Comparison of ENCODE assay signal across 14 cellular contexts in genomic region chr4:89285735-89286134, GRCh38. TPM values are rescaled to one million over a fixed set of nuclear protein-coding genes. Genes with fewer than 3 reads are reported as not detected.
DNase-seq lines count a peak whose midpoint lies in the region; ATAC-seq, FAIRE-seq and TF ChIP-seq lines count a peak whose summit lies in the region.
"Had no signal": no experiment of that assay in that cellular context is flagged by ENCODE, and none has a peak within 500 bp of the region (broad histone marks: within the 10 kb centered on the region; RNA-seq: fewer than 3 reads in every experiment).

No MANE protein-coding gene starts in this region.

- H3K36me3 ChIP-seq in WERI-Rb-1 (peaks cover under 1% of the 10 kb centered on the region; the same call in 1 of the 2 replicates), HepG2 (replicated peaks in 1 of 2; ENCODE audit: control insufficient read depth in 1 of 2, insufficient read depth in 2 of 2, low read length in 2 of 2) (no peaks in the 10 kb centered on the region; a peak in 1 of 5 replicates)
- H3K36me3 ChIP-seq: adrenal gland, suprapubic skin had no signal

- H3K27ac ChIP-seq in WERI-Rb-1 (no peak overlapping the region), HepG2 (ENCODE audit: extremely low read length, insufficient read depth, low read length) (no peak overlapping the region)
- H3K27ac ChIP-seq: KMS-11, suprapubic skin had no signal

- no peaks in the 10 kb centered on the region for H3K27me3 Mint-ChIP-seq in activated CD4-positive, alpha-beta T cell treated with anti-CD3 and anti-CD28 coated beads for 36 hours
- H3K27me3 Mint-ChIP-seq in activated CD8-positive, alpha-beta T cell treated with anti-CD3 and anti-CD28 coated beads, Interleukin-2, amount 10 ng/mL, durations not matched to agents 7 days and 5 days (ENCODE audit: low read depth): no peaks in the 10 kb centered on the region
- no peaks in the 10 kb centered on the region for H3K27me3 Mint-ChIP-seq in natural killer cell (ENCODE audit: low read depth in 2 of 2)

- no peaks in the 10 kb centered on the region for H3K9me3 Mint-ChIP-seq in activated CD4-positive, alpha-beta T cell treated with anti-CD3 and anti-CD28 coated beads for 36 hours (ENCODE audit: low read depth)
- H3K9me3 Mint-ChIP-seq in activated CD8-positive, alpha-beta T cell treated with anti-CD3 and anti-CD28 coated beads, Interleukin-2, amount 10 ng/mL, durations not matched to agents 7 days and 5 days (ENCODE audit: insufficient read depth): peaks cover 3% of the 10 kb centered on the region
- H3K9me3 Mint-ChIP-seq in natural killer cell: no peaks in the 10 kb centered on the region

- no peak for FAIRE-seq in HepG2 (lab: Jason Lieb, UNC)
- FAIRE-seq: A204.1 had no signal

- H3K79me2 ChIP-seq in HepG2 (ENCODE audit: insufficient read depth, low read length): no peaks in the 10 kb centered on the region

- H3K9ac ChIP-seq in HepG2 (ENCODE audit: insufficient read depth, low read depth, low read length): no peak overlapping the region
- H3K9ac ChIP-seq: KMS-11 had no signal

- ATAC-seq in activated CD4-positive, alpha-beta T cell treated with anti-CD3 and anti-CD28 coated beads for 36 hours: no peak
- ATAC-seq in GM19467 (IDR thresholded peaks at IDR 0.05; ENCODE audit: unreplicated experiment) (peak; percentile 62), natural killer cell (no peak), HepG2 (no peak)
- ATAC-seq in activated CD8-positive, alpha-beta T cell treated with anti-CD3 and anti-CD28 coated beads, Interleukin-2, amount 10 ng/mL, durations not matched to agents 7 days and 5 days: no peak

- in situ Hi-C loops in ACHN (cut with HindIII; ENCODE audit: low pct_ligation_motif_present, low pct_unique_long_range_greater_than_20kb, low sequenced_read_pairs): no loop called here
- in situ Hi-C loops in HepG2 (cut with HindIII; ENCODE audit: extremely low pct_ligation_motif_present, low pct_unique_long_range_greater_than_20kb): no loop called here

- TF ChIP-seq EP300 in HepG2 (IDR thresholded peaks at IDR 0.05; ENCODE audit: low read depth in 2 of 2, low read length in 2 of 2) (no peak), HepG2 (CRISPR knock-in tag; IDR thresholded peaks at IDR 0.05; ENCODE audit: borderline replicate concordance) (no peak)

- no peaks in the 10 kb centered on the region for H4K20me1 ChIP-seq in HepG2 (ENCODE audit: insufficient read depth, low read length)

- peaks cover 9% of the 10 kb centered on the region for H3K36me3 Mint-ChIP-seq in activated CD4-positive, alpha-beta T cell treated with anti-CD3 and anti-CD28 coated beads for 36 hours (ENCODE audit: low read depth)
- peaks cover 60% of the 10 kb centered on the region for H3K36me3 Mint-ChIP-seq in activated CD8-positive, alpha-beta T cell treated with anti-CD3 and anti-CD28 coated beads, Interleukin-2, amount 10 ng/mL, durations not matched to agents 7 days and 5 days (ENCODE audit: low read depth)
- H3K36me3 Mint-ChIP-seq in natural killer cell: no peaks in the 10 kb centered on the region

- DNase-seq in activated CD4-positive, alpha-beta T cell treated with anti-CD3 and anti-CD28 coated beads for 36 hours: no peak
- no peak for DNase-seq in activated CD4-positive, alpha-beta T cell treated with anti-CD3 and anti-CD28 coated beads, Interleukin-2, amount 50 U/mL, for 4 hours
- no peak for DNase-seq in activated CD8-positive, alpha-beta T cell treated with anti-CD3 and anti-CD28 coated beads, Interleukin-2, amount 10 ng/mL, durations not matched to agents 7 days and 5 days
- DNase-seq in natural killer cell (no peak), WERI-Rb-1 (no peak), ACHN (no peak), HepG2 (ENCODE audit: low spot score) (no peak)
- DNase-seq: adrenal gland, NCI-H1436, NCI-H510A treated with DMSO at 0.1 percent for 48 hours had no signal

- H3K9me3 ChIP-seq in WERI-Rb-1 (ENCODE audit: severe bottlenecking): peaks cover under 1% of the 10 kb centered on the region
- H3K9me3 ChIP-seq in HepG2 (ENCODE audit: low read length): no peaks in the 10 kb centered on the region
- H3K9me3 ChIP-seq: adrenal gland, suprapubic skin had no signal

- no peak overlapping the region for H2AFZ ChIP-seq in HepG2 (ENCODE audit: low read length)

- intact Hi-C loops in activated CD4-positive, alpha-beta T cell treated with anti-CD3 and anti-CD28 coated beads for 36 hours (cut with DNase I, micrococcal nuclease): loop anchor here in 1 of 2 experiments (1.0 kb wide), 1 partner anchor 10 kb away; no protein-coding TSS in a partner anchor
- intact Hi-C loops in natural killer cell (cut with micrococcal nuclease): loop anchor here (2.0 kb wide), 1 partner anchor 13 kb away; no protein-coding TSS in a partner anchor
- intact Hi-C loops in HepG2 (cut with micrococcal nuclease; ENCODE audit: unreplicated experiment): no loop called here

- H3K4me3 Mint-ChIP-seq in activated CD4-positive, alpha-beta T cell treated with anti-CD3 and anti-CD28 coated beads for 36 hours: peak overlapping the region; percentile 26
- peak overlapping the region; percentile 51 for H3K4me3 Mint-ChIP-seq in activated CD8-positive, alpha-beta T cell treated with anti-CD3 and anti-CD28 coated beads, Interleukin-2, amount 10 ng/mL, durations not matched to agents 7 days and 5 days
- H3K4me3 Mint-ChIP-seq in natural killer cell: peak overlapping the region; percentile 63

- TF ChIP-seq RAD21 in HepG2 (CRISPR knock-in tag; IDR thresholded peaks at IDR 0.05): no peak

- no peaks in the 10 kb centered on the region for H3K4me1 ChIP-seq in HepG2 (ENCODE audit: insufficient read depth, low read length)
- H3K4me1 ChIP-seq: adrenal gland had no signal

- POLR2A ChIA-PET in activated CD4-positive, alpha-beta T cell treated with anti-CD3 and anti-CD28 coated beads for 36 hours (lab: Charles Lee): no interaction called here
- POLR2A ChIA-PET in activated CD8-positive, alpha-beta T cell treated with anti-CD3 and anti-CD28 coated beads, Interleukin-2, amount 10 ng/mL, durations not matched to agents 7 days and 5 days (lab: Charles Lee): interaction anchor here (1.7 kb wide), 1 partner anchor 9 kb away, joined by 4 read pairs; no protein-coding TSS in a partner anchor
- POLR2A ChIA-PET in HepG2 (lab: Yijun Ruan, JAX): no interaction called here

- peaks cover 92% of the 10 kb centered on the region for H3K4me1 Mint-ChIP-seq in activated CD4-positive, alpha-beta T cell treated with anti-CD3 and anti-CD28 coated beads for 36 hours
- H3K4me1 Mint-ChIP-seq in activated CD8-positive, alpha-beta T cell treated with anti-CD3 and anti-CD28 coated beads, Interleukin-2, amount 10 ng/mL, durations not matched to agents 7 days and 5 days (ENCODE audit: low read depth): peaks cover 81% of the 10 kb centered on the region
- H3K4me1 Mint-ChIP-seq in natural killer cell: peaks cover 80 to 84% of the 10 kb centered on the region in 2 donors

- CTCF ChIA-PET in activated CD4-positive, alpha-beta T cell treated with anti-CD3 and anti-CD28 coated beads for 36 hours (lab: Charles Lee): interaction anchor here (0.9 to 3.8 kb wide), 4 partner anchors 9 to 34 kb away, joined by 3 to 13 read pairs (median 4); no protein-coding TSS in a partner anchor
- CTCF ChIA-PET in activated CD8-positive, alpha-beta T cell treated with anti-CD3 and anti-CD28 coated beads, Interleukin-2, amount 10 ng/mL, durations not matched to agents 7 days and 5 days (lab: Charles Lee): interaction anchor here (0.8 to 2.8 kb wide), 7 partner anchors 8 to 149 kb away, joined by 3 to 14 read pairs (median 5); no protein-coding TSS in a partner anchor
- CTCF ChIA-PET in HepG2 (lab: Yijun Ruan, JAX; ENCODE audit: low intra/inter-chr PET ratio, low total read pairs): no interaction called here

- H3K4me3 ChIP-seq in WERI-Rb-1 (ENCODE audit: low read depth, low read length): no peak overlapping the region
- H3K4me3 ChIP-seq in HepG2 (replicated peaks in 1 of 3; ENCODE audit: insufficient read depth in 1 of 3, low read depth in 2 of 3, low read length in 3 of 3): no peak overlapping the region
- H3K4me3 ChIP-seq: adrenal gland, suprapubic skin had no signal

- no peak overlapping the region for H3K4me2 ChIP-seq in HepG2 (ENCODE audit: low read depth, low read length)

- 2% methylated on average over 2 of the region's 2 CpGs for WGBS in HepG2 (ENCODE audit: low lambda C conversion rate)

- TF ChIP-seq CTCF in natural killer cell (IDR thresholded peaks at IDR 0.05) (no peak), WERI-Rb-1 (IDR thresholded peaks at IDR 0.05; ENCODE audit: low read depth, low read length) (no peak), HepG2 (CRISPR knock-in tag; IDR thresholded peaks at IDR 0.05) (no peak)

- no peak for TF ChIP-seq POLR2A in HepG2 (IDR thresholded peaks at IDR 0.05; ENCODE audit: insufficient read depth in 1 of 2, low read depth in 2 of 2, low read length in 2 of 2)

- no TSS peak for BruUV-seq in HepG2 (replicated peaks; lab: Mats Ljungman, UMichigan)

- H3K27ac Mint-ChIP-seq in activated CD4-positive, alpha-beta T cell treated with anti-CD3 and anti-CD28 coated beads for 36 hours: peak overlapping the region; percentile 55
- peak overlapping the region; percentile 81 for H3K27ac Mint-ChIP-seq in activated CD8-positive, alpha-beta T cell treated with anti-CD3 and anti-CD28 coated beads, Interleukin-2, amount 10 ng/mL, durations not matched to agents 7 days and 5 days
- no peak overlapping the region for H3K27ac Mint-ChIP-seq in natural killer cell

- no peaks in the 10 kb centered on the region for H3K27me3 ChIP-seq in WERI-Rb-1 (ENCODE audit: insufficient read depth, low read depth, severe bottlenecking)
- H3K27me3 ChIP-seq in HepG2 (ENCODE audit: control insufficient read depth in 1 of 2, insufficient read depth in 2 of 2, low read length in 2 of 2): no peaks in the 10 kb centered on the region; a peak in 1 of 5 replicates
- H3K27me3 ChIP-seq: adrenal gland, suprapubic skin had no signal

RNA-seq across cellular contexts. Expression of gene GPRIN3, which starts 21.9 kb away (rescaled TPM):
- total RNA-seq in activated CD4-positive, alpha-beta T cell treated with anti-CD3 and anti-CD28 coated beads for 36 hours: 10 to 100 TPM; 10.5 to 12.2 TPM
- total RNA-seq in activated CD8-positive, alpha-beta T cell treated with anti-CD3 and anti-CD28 coated beads, Interleukin-2, amount 10 ng/mL, durations not matched to agents 7 days and 5 days: 10 to 100 TPM; 40.6 to 40.8 TPM
- 10 to 100 TPM; 48.3 to 50.7 (median 48.5) TPM for total RNA-seq in natural killer cell
- total RNA-seq in HepG2 (2016; rRNA removed; fragmentation: Illumina TruSeq; extraction: Trizol): not detected in 2 replicates
- total RNA-seq in HepG2 (2016; cell fraction: cytosol; rRNA removed; fragmentation: Illumina TruSeq; extraction: Trizol; ENCODE audit: low read depth): not detected in 2 replicates
- not detected in 2 replicates for total RNA-seq in HepG2 (2016; cell fraction: insoluble cytoplasmic fraction; rRNA removed; fragmentation: Illumina TruSeq; extraction: Trizol)
- not detected in 2 replicates for total RNA-seq in HepG2 (2016; cell fraction: membrane; rRNA removed; fragmentation: Illumina TruSeq; extraction: Trizol)
- not detected in 2 replicates for total RNA-seq in HepG2 (2016; cell fraction: nucleus; rRNA removed; fragmentation: Illumina TruSeq; extraction: Trizol)
- not detected in 2 replicates for polyA plus RNA-seq in HepG2 (2011; rRNA removed)
- polyA plus RNA-seq in HepG2 (2011; cell fraction: cytosol; rRNA removed): not detected in 2 replicates
- not detected in 2 replicates for polyA plus RNA-seq in HepG2 (2011; cell fraction: nucleus; rRNA removed)
- not detected in 2 replicates for polyA plus RNA-seq in HepG2 (2012)
- not detected in 2 replicates for polyA plus RNA-seq in HepG2 (2016; cell fraction: cytosol; fragmentation: Illumina TruSeq; extraction: Trizol; ENCODE audit: low read depth)
- polyA plus RNA-seq in HepG2 (2016; cell fraction: insoluble cytoplasmic fraction; fragmentation: Illumina TruSeq; extraction: Trizol; ENCODE audit: low read depth): not detected in 2 replicates
- polyA plus RNA-seq in HepG2 (2016; cell fraction: membrane; fragmentation: Illumina TruSeq; extraction: Trizol; ENCODE audit: low read depth): not detected in 2 replicates
- not detected in 2 replicates for polyA plus RNA-seq in HepG2 (2016; cell fraction: nucleus; fragmentation: Illumina TruSeq; extraction: Trizol; ENCODE audit: insufficient read depth, low read depth)
- not detected in 2 replicates for polyA minus RNA-seq in HepG2 (2011; rRNA and poly(A)+ RNA removed; ENCODE audit: low replicate concordance)
- not detected in 2 replicates for polyA minus RNA-seq in HepG2 (2011; cell fraction: cytosol; rRNA and poly(A)+ RNA removed)
- not detected in 2 replicates for polyA minus RNA-seq in HepG2 (2011; cell fraction: nucleus; rRNA and poly(A)+ RNA removed)

Comparison
In these comparisons a context has a peak if more than half of its experiments do, and no peak if none do; other contexts are left out.
1. H3K27ac Mint-ChIP-seq: peak in activated CD4-positive, alpha-beta T cell treated with anti-CD3 and anti-CD28 coated beads for 36 hours (single experiment) and activated CD8-positive, alpha-beta T cell treated with anti-CD3 and anti-CD28 coated beads, Interleukin-2, amount 10 ng/mL, durations not matched to agents 7 days and 5 days (single experiment); none in natural killer cell (0 of 2).
2. RNA of gene GPRIN3, which starts 21.9 kb away (total RNA-seq): 48.3 to 50.7 TPM in natural killer cell, 40.6 to 40.8 TPM in activated CD8-positive, alpha-beta T cell treated with anti-CD3 and anti-CD28 coated beads, Interleukin-2, amount 10 ng/mL, durations not matched to agents 7 days and 5 days and 10.5 to 12.2 TPM in activated CD4-positive, alpha-beta T cell treated with anti-CD3 and anti-CD28 coated beads for 36 hours; not detected in HepG2; every median in the first group is over 10 times any median in the second.
3. Peak in every context shown above with its lines, with median percentiles within 50 percentile points of each other: H3K4me3 Mint-ChIP-seq.